Comparison of ENCODE assay signal across 20 cellular contexts in genomic region chr15:83046558-83047127, GRCh38. TPM values are rescaled to one million over a fixed set of nuclear protein-coding genes. Genes with fewer than 3 reads are reported as not detected.
DNase-seq lines count a peak whose midpoint lies in the region; ATAC-seq, FAIRE-seq and TF ChIP-seq lines count a peak whose summit lies in the region.
"Had no signal": no experiment of that assay in that cellular context is flagged by ENCODE, and none has a peak within 500 bp of the region (broad histone marks: within the 10 kb centered on the region; RNA-seq: fewer than 3 reads in every experiment).

No MANE protein-coding gene starts in this region.

- WGBS in right cardiac atrium, result 36% methylated on average over 3 of the region's 3 CpGs
- WGBS in gastroesophageal sphincter (ENCODE audit: low coverage in 1 of 2), 2 donors, result 19 to 26% methylated on average over 2 to 3 of the region's 3 CpGs
- 64 to 65% methylated on average over 3 of the region's 3 CpGs for WGBS in thyroid gland, 2 donors
- no CpG with 5 or more reads among the region's 3 CpGs for WGBS in mesendoderm (ENCODE audit: extremely low coverage, insufficient coverage, low lambda C conversion rate)

- H3K79me2 ChIP-seq in mesendoderm (ENCODE audit: control insufficient read depth, insufficient read depth, low read length), result peaks cover 10% of the 10 kb centered on the region

- no peak overlapping the region for H3K4me2 ChIP-seq in mesendoderm (ENCODE audit: low read length)

- H4K5ac ChIP-seq in mesendoderm (ENCODE audit: low read length), result no peak overlapping the region

- H3K9me3 ChIP-seq in right cardiac atrium (ENCODE audit: control insufficient read depth, low read length) (no peaks in the 10 kb centered on the region), right atrium auricular region (no peaks in the 10 kb centered on the region), gastroesophageal sphincter (no peaks in the 10 kb centered on the region), thyroid gland (no peaks in the 10 kb centered on the region)
- H3K9me3 ChIP-seq: Peyer's patch, uterus had no signal

- no peak overlapping the region for H3K18ac ChIP-seq in mesendoderm (ENCODE audit: low read length)

- H3K9ac ChIP-seq in mesendoderm (ENCODE audit: low read length), result no peak overlapping the region

- intact Hi-C loops in right cardiac atrium (cut with DNase I), result no loop called here
- intact Hi-C loops in thyroid gland (cut with DNase I), result loop anchor here (10.0 kb wide), 1 partner anchor 62 kb away; the partner anchor contains the start of gene RAMAC

- no peak for TF ChIP-seq EP300 in gastroesophageal sphincter (IDR thresholded peaks at IDR 0.05)

- no peak overlapping the region for H3K27ac ChIP-seq in right cardiac atrium (ENCODE audit: low read length)
- no peak overlapping the region for H3K27ac ChIP-seq in right atrium auricular region
- H3K27ac ChIP-seq in gastroesophageal sphincter, result peak overlapping the region in 3 of 4 donors; percentile 8 to 56 (median 52)
- H3K27ac ChIP-seq in thyroid gland, result peak overlapping the region in 2 of 3 donors; percentile 32 to 45
- H3K27ac ChIP-seq in mesendoderm (ENCODE audit: low read depth, low read length), result no peak overlapping the region
- H3K27ac ChIP-seq: uterus had no signal

- TF ChIP-seq CTCF in right atrium auricular region (IDR thresholded peaks at IDR 0.05) (no peak), astrocyte of the spinal cord (IDR thresholded peaks at IDR 0.05; ENCODE audit: low read depth, low read length) (no peak), gastroesophageal sphincter (IDR thresholded peaks at IDR 0.05) (no peak), thyroid gland (IDR thresholded peaks at IDR 0.05) (no peak)

- peaks cover 11% of the 10 kb centered on the region for H3K79me1 ChIP-seq in mesendoderm (ENCODE audit: low read length)

- H3K4me1 ChIP-seq in right cardiac atrium (ENCODE audit: control insufficient read depth, insufficient read depth, low read length), result no peaks in the 10 kb centered on the region
- peaks cover 0 to 22% of the 10 kb centered on the region in 2 donors for H3K4me1 ChIP-seq in right atrium auricular region
- H3K4me1 ChIP-seq in gastroesophageal sphincter, result peaks cover 0 to 23% (median 0%) of the 10 kb centered on the region in 3 donors
- H3K4me1 ChIP-seq in thyroid gland, result peaks cover 5 to 12% of the 10 kb centered on the region in 2 donors
- no peaks in the 10 kb centered on the region for H3K4me1 ChIP-seq in mesendoderm (ENCODE audit: control insufficient read depth, low read depth, low read length)

- H3K36me3 ChIP-seq in right atrium auricular region (peaks cover 30% of the 10 kb centered on the region), gastroesophageal sphincter (peaks cover 0 to 41% of the 10 kb centered on the region in 2 donors), thyroid gland (peaks cover 6 to 7% of the 10 kb centered on the region in 2 donors), mesendoderm (ENCODE audit: control insufficient read depth, insufficient read depth, low read length) (no peaks in the 10 kb centered on the region)
- H3K36me3 ChIP-seq: uterus had no signal

- H2BK120ac ChIP-seq in mesendoderm (ENCODE audit: low read depth, low read length), result no peak overlapping the region

- DNase-seq in right cardiac atrium (no peak), right atrium auricular region (ENCODE audit: low spot score) (no peak), astrocyte of the spinal cord (ENCODE audit: low read depth, low spot score) (peak; percentile 63), thyroid gland (no peak), RCC 7860 (ENCODE audit: low spot score) (no peak), mesendoderm (no peak)
- DNase-seq: activated CD4-positive, alpha-beta memory T cell treated with anti-CD3 and anti-CD28 coated beads for 36 hours; activated gamma-delta T cell; AML-193; DMS79; H7; kidney; NCI-H446; Peyer's patch; stimulated activated CD4-positive, alpha-beta T cell treated with anti-CD3 and anti-CD28 coated beads, Interleukin-15, amount 100 ng/mL, for 24 hours; T1000; uterus had no signal

- H3K56ac ChIP-seq in mesendoderm (ENCODE audit: low read length), result no peak overlapping the region

- no peak overlapping the region for H2AK5ac ChIP-seq in mesendoderm (ENCODE audit: low read length)

- H2BK5ac ChIP-seq in mesendoderm (ENCODE audit: low read length), result no peak overlapping the region

- ATAC-seq in right cardiac atrium, result peak; percentile 24 to 88
- ATAC-seq in gastroesophageal sphincter, result peak; percentile 50
- no peak for ATAC-seq in HG02970 (IDR thresholded peaks at IDR 0.05; ENCODE audit: low FRiP score, unreplicated experiment)

- no peak overlapping the region for H4K8ac ChIP-seq in mesendoderm (ENCODE audit: low read depth, low read length)

- in situ Hi-C loops in astrocyte of the spinal cord (cut with HindIII; ENCODE audit: low sequenced_read_pairs), result no loop called here

- no peak overlapping the region for H3K23ac ChIP-seq in mesendoderm (ENCODE audit: low read length)

- H3K27me3 ChIP-seq in right cardiac atrium (ENCODE audit: control insufficient read depth, insufficient read depth), result no peaks in the 10 kb centered on the region
- no peaks in the 10 kb centered on the region for H3K27me3 ChIP-seq in right atrium auricular region
- H3K27me3 ChIP-seq in gastroesophageal sphincter, result no peaks in the 10 kb centered on the region
- no peaks in the 10 kb centered on the region for H3K27me3 ChIP-seq in thyroid gland
- H3K27me3 ChIP-seq in mesendoderm (ENCODE audit: insufficient read depth, low read length, poor library complexity), result no peaks in the 10 kb centered on the region
- H3K27me3 ChIP-seq: Peyer's patch, uterus had no signal

- H3K4me3 ChIP-seq in right cardiac atrium (ENCODE audit: low read length), result no peak overlapping the region
- no peak overlapping the region for H3K4me3 ChIP-seq in right atrium auricular region
- no peak overlapping the region for H3K4me3 ChIP-seq in astrocyte of the spinal cord (ENCODE audit: low read depth, low read length)
- H3K4me3 ChIP-seq in gastroesophageal sphincter, result no peak overlapping the region
- no peak overlapping the region for H3K4me3 ChIP-seq in thyroid gland (replicated peaks in 1 of 3)
- H3K4me3 ChIP-seq in mesendoderm (ENCODE audit: low read length), result no peak overlapping the region
- H3K4me3 ChIP-seq: Peyer's patch, uterus had no signal

- H2BK15ac ChIP-seq in mesendoderm (replicated peaks; ENCODE audit: low read depth), result no peak overlapping the region

- H3K4ac ChIP-seq in mesendoderm (ENCODE audit: low read depth, low read length), result no peak overlapping the region

- TF ChIP-seq POLR2A in gastroesophageal sphincter (IDR thresholded peaks at IDR 0.05), result no peak
- no peak for TF ChIP-seq POLR2A in thyroid gland (IDR thresholded peaks at IDR 0.05)

- FAIRE-seq in RCC 7860 (lab: Jason Lieb, UNC), result no peak
- FAIRE-seq: HTR-8/SVneo, kidney had no signal

RNA-seq across cellular contexts. Expression of gene BTBD1, which starts 20.4 kb away (rescaled TPM):
- total RNA-seq in right cardiac atrium (100 to 1,000 TPM; 113 to 134 (median 128) TPM), right atrium auricular region (100 to 1,000 TPM; 116 to 206 TPM), gastroesophageal sphincter (10 to 100 TPM; 48.6 to 69.6 (median 60.5) TPM), thyroid gland (10 to 100 TPM; 84.7 to 99.3 (median 94.5) TPM)
- polyA plus RNA-seq in right cardiac atrium, result 47.6 TPM
- polyA plus RNA-seq in mesendoderm (2013, experiment 1 of 2), result 25.5 TPM
- 24.7 TPM for polyA plus RNA-seq in mesendoderm (2013, experiment 2 of 2)

RNA-seq across cellular contexts. Expression of gene C15orf40, which starts 35.2 kb away (rescaled TPM):
- total RNA-seq in right cardiac atrium (10 to 100 TPM; 11.0 to 16.0 (median 13.2) TPM), right atrium auricular region (1 to 10 TPM; 5.9 to 9.4 TPM), gastroesophageal sphincter (10 to 100 TPM in 2 of 4 donors, 1 to 10 TPM in 2; 6.9 to 20.5 (median 9.4) TPM), thyroid gland (10 to 100 TPM in 3 of 4 donors, 1 to 10 TPM in 1; 9.7 to 31.6 (median 22.4) TPM)
- 12.7 TPM for polyA plus RNA-seq in right cardiac atrium
- 8.8 TPM for polyA plus RNA-seq in mesendoderm (2013, experiment 1 of 2)
- 9.7 TPM for polyA plus RNA-seq in mesendoderm (2013, experiment 2 of 2)

Comparison
In these comparisons a context has a peak if more than half of its experiments do, and no peak if none do; other contexts are left out.
1. H3K27ac ChIP-seq: peak in gastroesophageal sphincter (3 of 4) and thyroid gland (2 of 3); none in right cardiac atrium (single experiment), right atrium auricular region (0 of 2) and mesendoderm (single experiment).